9 cellular contexts compared by ENCODE assay signal in genomic region chr1:6783221-6783620, GRCh38. TPM values are rescaled to one million over a fixed set of nuclear protein-coding genes. Genes with fewer than 3 reads are reported as not detected.
A peak's percentile ranks its signal among the peaks of the same experiment; 100 is the strongest.
DNase-seq lines count a peak whose midpoint lies in the region; ATAC-seq and TF ChIP-seq lines count a peak whose summit lies in the region.
"Had no signal": no experiment of that assay in that cellular context is flagged by ENCODE, and none has a peak within 500 bp of the region (broad histone marks: within the 10 kb centered on the region; RNA-seq: fewer than 3 reads in every experiment).

No MANE protein-coding gene starts in this region.

- no peaks in the 10 kb centered on the region for H3K9me3 Mint-ChIP-seq in endodermal cell

- no peaks in the 10 kb centered on the region for H3K27me3 ChIP-seq in endodermal cell (ENCODE audit: control insufficient read depth, insufficient read depth, low read length, poor library complexity, severe bottlenecking)
- H3K27me3 ChIP-seq in rectal smooth muscle tissue (ENCODE audit: control insufficient read depth, insufficient read depth, low read length), result no peaks in the 10 kb centered on the region

- H3K4me3 Mint-ChIP-seq in endodermal cell, result peak overlapping the region; percentile 86

- CTCF ChIA-PET in HEK293 (lab: Yijun Ruan, JAX) (no interaction called here), OCI-LY7 (lab: Charles Lee; ENCODE audit: unreplicated experiment) (no interaction called here)

- H4K20me1 ChIP-seq in OCI-LY7 (ENCODE audit: insufficient read depth, low read length), result 0 out of 2 replicates have a peak, but pooled peaks cover 7% of the 10 kb centered on the region

- DNase-seq in OCI-LY7 (ENCODE audit: low spot score) (peak; percentile 38), endodermal cell (no peak), glomerular visceral epithelial cell (ENCODE audit: extremely low spot score) (no peak), UCSD-AML1 (lab: John Stamatoyannopoulos, UW; ENCODE audit: unreplicated experiment) (no peak)
- DNase-seq: activated effector memory CD4-positive, alpha-beta T cell treated with Interleukin-2 at 50 U/mL for 16 hours; NCI-H82 had no signal

- H3K27me3 Mint-ChIP-seq in endodermal cell (ENCODE audit: insufficient read depth), result no peaks in the 10 kb centered on the region

- POLR2A ChIA-PET in HEK293 (lab: Yijun Ruan, JAX), result no interaction called here
- POLR2A ChIA-PET in OCI-LY7 (lab: Charles Lee), result interaction anchor here (1.1 kb wide), 1 partner anchor 10 kb away, joined by 3 read pairs; no protein-coding TSS in a partner anchor

- intact Hi-C loops in OCI-LY7 (cut with micrococcal nuclease; ENCODE audit: unreplicated experiment), result loop anchor here (5.0 kb wide), 2 partner anchors 56 to 81 kb away; partner anchors contain the start of gene DNAJC11

- H3K27ac ChIP-seq in HEK293 (ENCODE audit: extremely low read depth, low read depth, low read length) (no peak overlapping the region), OCI-LY7 (ENCODE audit: low read depth, low read length, poor library complexity, severe bottlenecking) (no peak overlapping the region), endodermal cell (ENCODE audit: low read depth, low read length) (no peak overlapping the region), rectal smooth muscle tissue (ENCODE audit: low read depth, low read length) (no peak overlapping the region)

- peak overlapping the region; percentile 87 for H3K27ac Mint-ChIP-seq in endodermal cell

- peaks cover 34% of the 10 kb centered on the region; the same call in 1 of the 2 replicates for H3K79me2 ChIP-seq in OCI-LY7 (ENCODE audit: insufficient read depth, low read depth, low read length)

- H3K4me1 ChIP-seq in HEK293 (ENCODE audit: control insufficient read depth, insufficient read depth, low read length), result no peaks in the 10 kb centered on the region
- peaks cover 30% of the 10 kb centered on the region for H3K4me1 ChIP-seq in OCI-LY7 (ENCODE audit: insufficient read depth, low read length, poor library complexity, severe bottlenecking)
- peaks cover 8% of the 10 kb centered on the region for H3K4me1 ChIP-seq in endodermal cell (ENCODE audit: control insufficient read depth, insufficient read depth, low read length)
- H3K4me1 ChIP-seq in rectal smooth muscle tissue (ENCODE audit: control insufficient read depth, insufficient read depth, low read length), result peaks cover 9% of the 10 kb centered on the region

- peak overlapping the region; percentile 99 for H3K4me2 ChIP-seq in OCI-LY7 (ENCODE audit: low read length)

- 0 out of 2 replicates have a peak, but pooled peaks have one; percentile 16 for TF ChIP-seq CTCF in HEK293 (tag by site-specific recombination; IDR thresholded peaks at IDR 0.05)
- TF ChIP-seq CTCF in OCI-LY7 (conservative IDR thresholded peaks at IDR 0.05; ENCODE audit: low read length), result peak; percentile 39; the same call in 1 of the 2 replicates
- no peak for TF ChIP-seq CTCF in endodermal cell (conservative IDR thresholded peaks at IDR 0.05)

- H3K9me3 ChIP-seq in HEK293 (ENCODE audit: control insufficient read depth, insufficient read depth, low read depth, low read length), result no peaks in the 10 kb centered on the region
- H3K9me3 ChIP-seq in OCI-LY7 (ENCODE audit: low read length), result no peaks in the 10 kb centered on the region; the same call in 1 of the 2 replicates
- H3K9me3 ChIP-seq in endodermal cell (ENCODE audit: control insufficient read depth, low read length), result no peaks in the 10 kb centered on the region

- WGBS in endodermal cell (ENCODE audit: insufficient coverage in 1 of 2, insufficient read length in 1 of 2), 2 experiments, result 88 to 93% methylated on average over 2 to 4 of the region's 4 CpGs

- no peak for ATAC-seq in HG03095 (IDR thresholded peaks at IDR 0.05; ENCODE audit: unreplicated experiment)

- H3K36me3 Mint-ChIP-seq in endodermal cell (ENCODE audit: low read depth), result peaks cover 2% of the 10 kb centered on the region

- H3K4me1 Mint-ChIP-seq in endodermal cell, result peaks cover 26% of the 10 kb centered on the region

- peaks cover 0 to 10% of the 10 kb centered on the region in 2 experiments; a peak in 1 of 3 replicates for H3K36me3 ChIP-seq in HEK293 (ENCODE audit: control insufficient read depth in 2 of 2, insufficient read depth in 1 of 2, low read length in 2 of 2)
- no peaks in the 10 kb centered on the region for H3K36me3 ChIP-seq in OCI-LY7 (ENCODE audit: insufficient read depth, low read length)
- no peaks in the 10 kb centered on the region for H3K36me3 ChIP-seq in endodermal cell (ENCODE audit: control insufficient read depth, insufficient read depth, low read length)
- H3K36me3 ChIP-seq in rectal smooth muscle tissue (ENCODE audit: control insufficient read depth, insufficient read depth, low read length), result no peaks in the 10 kb centered on the region

- H3K4me3 ChIP-seq in HEK293 (ENCODE audit: low read depth, low read length), result no peak overlapping the region; the same call in 1 of the 2 replicates
- peak overlapping the region; percentile 96 for H3K4me3 ChIP-seq in OCI-LY7 (ENCODE audit: low read depth, low read length, poor library complexity, severe bottlenecking)
- H3K4me3 ChIP-seq in endodermal cell (ENCODE audit: low read length), result peak overlapping the region; percentile 90
- peak overlapping the region; percentile 72 for H3K4me3 ChIP-seq in rectal smooth muscle tissue (ENCODE audit: low read length)

- H3K9ac ChIP-seq in endodermal cell (ENCODE audit: extremely low read depth, low read length, poor library complexity, severe bottlenecking) (peak overlapping the region; percentile 95), rectal smooth muscle tissue (ENCODE audit: low read length) (no peak overlapping the region)

- H3K9me2 ChIP-seq in OCI-LY7 (ENCODE audit: insufficient read depth, low read length), result no peaks in the 10 kb centered on the region

- no TSS peak for BruUV-seq in OCI-LY7 (replicated peaks; lab: Mats Ljungman, UMichigan)

- H2AFZ ChIP-seq in OCI-LY7 (ENCODE audit: low read length), result no peak overlapping the region; the same call in 1 of the 2 replicates

TF ChIP-seq in HEK293, 187 proteins besides CTCF, POLR2A, EP300 and RAD21:
- TF ChIP-seq ZNF513 (tag by site-specific recombination; IDR thresholded peaks at IDR 0.05) (no peak), ZNF132 (tag by site-specific recombination; IDR thresholded peaks at IDR 0.05; ENCODE audit: borderline replicate concordance) (no peak), ZBTB11 (tag by site-specific recombination; conservative IDR thresholded peaks at IDR 0.05; ENCODE audit: low read depth) (no peak)
TF ChIP-seq in HEK293: peak in this region for 0.

RNA-seq across cellular contexts. Expression of gene CAMTA1, which starts 2.0 kb away (rescaled TPM):
- 40.2 and 43.9 TPM in 2 replicates for total RNA-seq in OCI-LY7 (2014; rRNA removed; shearing (Covaris generic))
- total RNA-seq in OCI-LY7 (2022) (73.3 and 80.8 TPM in 2 replicates), endodermal cell (100 to 1,000 TPM; 123 to 137 TPM)
- 157 TPM for polyA plus RNA-seq in endodermal cell (2013, experiment 1 of 2)
- polyA plus RNA-seq in endodermal cell (2013, experiment 2 of 2), result 138 TPM
